Comparison of ENCODE assay signal across 26 cellular contexts in the genomic region with DNA sequence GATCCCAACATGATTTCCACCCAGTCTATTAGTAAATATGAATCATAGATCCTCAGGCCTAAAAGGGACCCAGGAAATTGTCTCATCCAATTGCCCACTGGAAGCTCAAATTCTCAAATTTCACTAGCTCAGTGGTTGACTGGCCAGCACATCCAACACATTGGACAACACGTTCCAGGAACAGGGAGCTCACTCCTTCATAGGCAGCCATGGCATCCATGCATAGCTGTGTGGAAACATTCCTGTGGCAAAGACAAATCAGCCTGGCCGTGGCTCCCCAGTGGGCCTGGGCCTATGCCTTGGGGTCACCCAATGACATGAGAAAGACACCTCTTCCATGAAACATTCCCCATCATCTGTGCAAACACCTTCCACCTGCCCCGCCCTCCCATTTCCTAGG.
A peak's percentile ranks its signal among the peaks of the same experiment; 100 is the strongest.
DNase-seq lines count a peak whose midpoint lies in the region; ATAC-seq and TF ChIP-seq lines count a peak whose summit lies in the region.
"Had no signal": no experiment of that assay in that cellular context is flagged by ENCODE, and none has a peak within 500 bp of the region (broad histone marks: within the 10 kb centered on the region; RNA-seq: fewer than 3 reads in every experiment).

No MANE protein-coding gene starts in this region.

- H3K4me3 ChIP-seq in osteoblast (ENCODE audit: insufficient read depth, low read length), result no peak overlapping the region
- H3K4me3 ChIP-seq: BLaER1 treated with 17β-estradiol and CSF1 and Interleukin-3, amounts not matched to agents 10 nM and 100 nM; cardiac muscle cell; coronary artery; gastroesophageal sphincter; GM12878; GM23338; stomach; tibial artery had no signal

- H3K27ac ChIP-seq in epithelial cell of prostate (peak overlapping the region; percentile 36), osteoblast (ENCODE audit: low read depth, low read length) (no peak overlapping the region)
- H3K27ac ChIP-seq: BLaER1 treated with 17β-estradiol and CSF1 and Interleukin-3, amounts not matched to agents 10 nM and 100 nM; cardiac muscle cell; coronary artery; gastroesophageal sphincter; stomach; tibial artery had no signal

- no peaks in the 10 kb centered on the region for H3K27me3 ChIP-seq in osteoblast (ENCODE audit: insufficient read depth, low read length)
- H3K27me3 ChIP-seq: BLaER1 treated with 17β-estradiol and CSF1 and Interleukin-3, amounts not matched to agents 10 nM and 100 nM; cardiac muscle cell; gastroesophageal sphincter; stomach; tibial artery had no signal

- peaks cover 20% of the 10 kb centered on the region for H3K4me1 ChIP-seq in osteoblast (ENCODE audit: insufficient read depth, low read length)

- DNase-seq in EL, result peak; percentile 68
- peak; percentile 23 for DNase-seq in M059J (ENCODE audit: low read depth)
- no peak for DNase-seq in epithelial cell of prostate (ENCODE audit: low read depth, low spot score)
- no peak for DNase-seq in osteoblast (ENCODE audit: insufficient read length, low spot score, missing footprints)
- DNase-seq in omental fat pad (ENCODE audit: low spot score), result no peak
- DNase-seq in 8988T, result no peak
- no peak for DNase-seq in midbrain (lab: John Stamatoyannopoulos, UW)
- DNase-seq: ACHN; activated CD4-positive, CD25-positive, alpha-beta regulatory T cell treated with anti-CD3 and anti-CD28 coated beads, Interleukin-2, amount 50 U/mL, for 72 hours; activated CD8-positive, alpha-beta T cell treated with anti-CD3 and anti-CD28 coated beads for 36 hours; DMS79 treated with DMSO at 0.1 percent for 48 hours; effector memory CD4-positive, alpha-beta T cell; hippocampal formation; NCI-H1092; NCI-H187; NCI-H524 treated with DMSO at 0.1 percent for 48 hours; occipital lobe; small intestine; stomach; tibial artery had no signal

- no peaks in the 10 kb centered on the region for H3K9me3 ChIP-seq in osteoblast (ENCODE audit: low read depth, low read length)
- H3K9me3 ChIP-seq: tibial artery had no signal

- peak overlapping the region; percentile 25 for H2AFZ ChIP-seq in osteoblast (ENCODE audit: low read length)
- H2AFZ ChIP-seq: GM23338 had no signal

- ATAC-seq in omental fat pad (ENCODE audit: low FRiP score), result no peak
- ATAC-seq: activated CD8-positive, alpha-beta T cell treated with anti-CD3 and anti-CD28 coated beads for 36 hours; gastroesophageal sphincter; GM12878 had no signal

- H4K20me1 ChIP-seq in osteoblast (ENCODE audit: insufficient read depth, low read length), result no peaks in the 10 kb centered on the region
- H4K20me1 ChIP-seq: BLaER1 treated with 17β-estradiol and CSF1 and Interleukin-3, amounts not matched to agents 10 nM and 100 nM had no signal

- TF ChIP-seq CTCF in osteoblast (IDR thresholded peaks at IDR 0.05; ENCODE audit: extremely low read depth, low read depth, low read length), result no peak
- TF ChIP-seq CTCF in omental fat pad (IDR thresholded peaks at IDR 0.05), result no peak

- H3K36me3 ChIP-seq in osteoblast (ENCODE audit: insufficient read depth, low read length), result no peaks in the 10 kb centered on the region
- H3K36me3 ChIP-seq: BLaER1 treated with 17β-estradiol and CSF1 and Interleukin-3, amounts not matched to agents 10 nM and 100 nM; cardiac muscle cell; gastroesophageal sphincter; stomach; tibial artery had no signal

- H3K79me2 ChIP-seq in osteoblast (ENCODE audit: insufficient read depth, low read length), result no peaks in the 10 kb centered on the region

- H3K4me2 ChIP-seq in osteoblast (ENCODE audit: insufficient read depth, low read length), result no peak overlapping the region
- H3K4me2 ChIP-seq: BLaER1 treated with 17β-estradiol and CSF1 and Interleukin-3, amounts not matched to agents 10 nM and 100 nM; GM23338 had no signal

Comparison
In these comparisons a context has a peak if more than half of its experiments do, and no peak if none do; other contexts are left out.
1. DNase-seq: peak in EL (single experiment) and M059J (single experiment); none in epithelial cell of prostate (single experiment), osteoblast (single experiment), omental fat pad (single experiment), 8988T (single experiment) and midbrain (single experiment).